Comparison of ENCODE assay signal across 1 cellular context in genomic region chr20:44897133-44897532, GRCh38.
TF ChIP-seq lines count a peak whose summit lies in the region.

No MANE protein-coding gene starts in this region.

TF ChIP-seq in SK-N-SH, 30 proteins besides CTCF, POLR2A, EP300 and RAD21:
- TF ChIP-seq RXRA (IDR thresholded peaks at IDR 0.05; ENCODE audit: borderline replicate concordance, low read depth) = no peak
- TF ChIP-seq SIN3A (IDR thresholded peaks at IDR 0.05; ENCODE audit: borderline replicate concordance, low read depth, low read length) = no peak
- TF ChIP-seq POLR2AphosphoS5 (IDR thresholded peaks at IDR 0.05; ENCODE audit: low read depth, low read length) = no peak
- TF ChIP-seq ELF1 (IDR thresholded peaks at IDR 0.05) = no peak
- no peak for TF ChIP-seq USF1 (IDR thresholded peaks at IDR 0.05; ENCODE audit: borderline replicate concordance, low read depth)
- TF ChIP-seq SMC3 (IDR thresholded peaks at IDR 0.05; ENCODE audit: low read depth, low read length) = no peak
- no peak for TF ChIP-seq TEAD4 (IDR thresholded peaks at IDR 0.05; ENCODE audit: borderline replicate concordance, insufficient read depth)
- no peak for TF ChIP-seq FOSL2 (IDR thresholded peaks at IDR 0.05; ENCODE audit: borderline replicate concordance, low read depth)
- no peak for TF ChIP-seq ZBTB33 (IDR thresholded peaks at IDR 0.05; ENCODE audit: borderline replicate concordance, low read depth)
- no peak for TF ChIP-seq USF2 (IDR thresholded peaks at IDR 0.05; ENCODE audit: borderline replicate concordance, low read depth, low read length)
- TF ChIP-seq IRF3 (IDR thresholded peaks at IDR 0.05; ENCODE audit: low read depth, low read length) = no peak
